ENCODE assay signal across 13 cellular contexts in genomic region chr14:77580477-77580876, GRCh38. TPM values are rescaled to one million over a fixed set of nuclear protein-coding genes. Genes with fewer than 3 reads are reported as not detected.
DNase-seq lines count a peak whose midpoint lies in the region; ATAC-seq and TF ChIP-seq lines count a peak whose summit lies in the region.
"Had no signal": no experiment of that assay in that cellular context is flagged by ENCODE, and none has a peak within 500 bp of the region (broad histone marks: within the 10 kb centered on the region; RNA-seq: fewer than 3 reads in every experiment).

No MANE protein-coding gene starts in this region.

- intact Hi-C loops in ascending aorta (cut with DNase I): no loop called here

- peak overlapping the region; percentile 86 for H3K4me2 ChIP-seq in osteoblast (ENCODE audit: insufficient read depth, low read length)

- peaks cover 18% of the 10 kb centered on the region for H4K20me1 ChIP-seq in osteoblast (ENCODE audit: insufficient read depth, low read length)

- ATAC-seq in HG02763 (IDR thresholded peaks at IDR 0.05; ENCODE audit: unreplicated experiment): peak; percentile 13

- H3K9me3 ChIP-seq in ascending aorta (no peaks in the 10 kb centered on the region), osteoblast (ENCODE audit: low read depth, low read length) (no peaks in the 10 kb centered on the region)
- H3K9me3 ChIP-seq: tibial artery had no signal

- peak; percentile 24 for DNase-seq in DMS53 (lab: John Stamatoyannopoulos, UW)
- no peak for DNase-seq in DMS53 treated with DMSO at 0.1 percent for 48 hours (lab: John Stamatoyannopoulos, UW; ENCODE audit: unreplicated experiment)
- no peak for DNase-seq in ascending aorta (ENCODE audit: low spot score in 2 of 2)
- no peak for DNase-seq in osteoblast (ENCODE audit: insufficient read length, low spot score, missing footprints)
- no peak for DNase-seq in midbrain (lab: John Stamatoyannopoulos, UW)
- no peak for DNase-seq in NCI-H526 (lab: John Stamatoyannopoulos, UW)
- DNase-seq in NOMO-1 treated with dmso at 0.1 percent for 144 hours (lab: John Stamatoyannopoulos, UW; ENCODE audit: unreplicated experiment): no peak
- DNase-seq: activated CD4-positive, CD25-positive, alpha-beta regulatory T cell treated with anti-CD3 and anti-CD28 coated beads, Interleukin-2, amount 50 U/mL, for 72 hours; left cardiac atrium; tibial artery had no signal

- peaks cover 0 to 24% of the 10 kb centered on the region in 2 donors for H3K4me1 ChIP-seq in ascending aorta
- peaks cover 34% of the 10 kb centered on the region for H3K4me1 ChIP-seq in osteoblast (ENCODE audit: insufficient read depth, low read length)

- H3K27ac ChIP-seq in ascending aorta (peak overlapping the region; percentile 1 to 35), osteoblast (ENCODE audit: low read depth, low read length) (peak overlapping the region; percentile 85)
- H3K27ac ChIP-seq: 22Rv1, cardiac muscle cell had no signal

- TF ChIP-seq CTCF in ascending aorta (IDR thresholded peaks at IDR 0.05) (no peak), osteoblast (IDR thresholded peaks at IDR 0.05; ENCODE audit: extremely low read depth, low read depth, low read length) (no peak)

- H3K27me3 ChIP-seq in ascending aorta (no peaks in the 10 kb centered on the region), osteoblast (ENCODE audit: insufficient read depth, low read length) (no peaks in the 10 kb centered on the region)
- H3K27me3 ChIP-seq: cardiac muscle cell, tibial artery had no signal

- H3K36me3 ChIP-seq in ascending aorta (peaks cover 0 to 6% of the 10 kb centered on the region in 2 donors), osteoblast (ENCODE audit: insufficient read depth, low read length) (peaks cover 16% of the 10 kb centered on the region)
- H3K36me3 ChIP-seq: cardiac muscle cell had no signal

- H3K4me3 ChIP-seq in ascending aorta: peak overlapping the region in 1 of 2 donors; percentile 5
- peak overlapping the region; percentile 60 for H3K4me3 ChIP-seq in osteoblast (ENCODE audit: insufficient read depth, low read length)
- H3K4me3 ChIP-seq: cardiac muscle cell had no signal

- H3K79me2 ChIP-seq in osteoblast (ENCODE audit: insufficient read depth, low read length): peaks cover 84% of the 10 kb centered on the region

- H2AFZ ChIP-seq in osteoblast (ENCODE audit: low read length): no peak overlapping the region

RNA-seq across cellular contexts. Expression of gene SPTLC2, which starts 36.0 kb away (rescaled TPM):
- total RNA-seq in ascending aorta: 25.7 TPM
- 59.0 and 60.4 TPM in 2 replicates for total RNA-seq in osteoblast
